In the genomic region with DNA sequence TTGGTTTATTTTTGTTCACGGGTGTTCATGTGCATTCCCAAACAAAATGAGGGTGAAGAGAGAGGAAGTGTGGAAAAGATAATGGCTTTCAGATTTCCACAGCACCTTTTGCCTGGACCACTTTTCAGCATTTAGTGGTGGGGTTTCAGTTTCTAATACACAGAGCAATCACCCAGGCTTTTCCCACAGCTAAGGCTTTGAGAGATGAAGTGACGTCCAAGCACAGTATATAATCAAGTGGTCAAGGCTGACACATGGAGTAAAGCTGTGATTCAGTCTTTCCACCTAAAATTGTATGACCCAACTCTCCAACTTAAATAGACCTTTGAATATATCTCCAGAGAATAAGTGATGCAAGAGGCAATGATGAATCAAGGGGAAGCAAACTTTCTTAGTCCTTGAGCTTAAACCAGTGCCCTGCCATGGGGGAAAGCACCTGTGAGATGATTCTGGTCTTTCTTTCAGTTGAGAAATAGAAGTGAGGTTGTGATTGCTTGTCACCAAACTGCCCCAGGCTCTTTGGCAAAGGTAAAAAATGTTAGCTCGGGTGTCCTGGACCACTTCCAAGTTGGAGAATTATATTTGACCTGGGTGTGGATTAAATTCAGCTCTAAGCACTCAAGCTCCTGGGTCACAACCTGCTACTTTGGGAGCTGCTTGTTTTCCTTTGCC, we compare ENCODE assay signal across 9 cellular contexts. TPM values are rescaled to one million over a fixed set of nuclear protein-coding genes. Genes with fewer than 3 reads are reported as not detected.
A peak's percentile ranks its signal among the peaks of the same experiment; 100 is the strongest.
DNase-seq lines count a peak whose midpoint lies in the region; ATAC-seq and TF ChIP-seq lines count a peak whose summit lies in the region.
"Had no signal": no experiment of that assay in that cellular context is flagged by ENCODE, and none has a peak within 500 bp of the region (broad histone marks: within the 10 kb centered on the region; RNA-seq: fewer than 3 reads in every experiment).

No MANE protein-coding gene starts in this region.

- peaks cover 7 to 14% of the 10 kb centered on the region in 2 donors for H3K27me3 Mint-ChIP-seq in natural killer cell treated with Interleukin-12 subunit alpha and Interleukin-12 subunit beta and Interleukin-15 and Interleukin-18, amount 100 ng/mL, for 72 hours
- peaks cover 7 to 22% of the 10 kb centered on the region in 2 donors for H3K27me3 Mint-ChIP-seq in natural killer cell (ENCODE audit: low read depth in 2 of 2)

- H3K36me3 Mint-ChIP-seq in natural killer cell treated with Interleukin-12 subunit alpha and Interleukin-12 subunit beta and Interleukin-15 and Interleukin-18, amount 100 ng/mL, for 72 hours, result no peaks in the 10 kb centered on the region
- no peaks in the 10 kb centered on the region for H3K36me3 Mint-ChIP-seq in natural killer cell

- no peaks in the 10 kb centered on the region for H3K9me3 ChIP-seq in vagina

- no peak for DNase-seq in natural killer cell treated with Interleukin-12 subunit alpha and Interleukin-12 subunit beta and Interleukin-15 and Interleukin-18, amount 100 ng/mL, for 72 hours (ENCODE audit: low spot score)
- no peak for DNase-seq in natural killer cell
- peak; percentile 91 for DNase-seq in NCI-H446 treated with DMSO at 0.1 percent for 48 hours (lab: John Stamatoyannopoulos, UW)
- DNase-seq in vagina (ENCODE audit: extremely low spot score in 2 of 2), result no peak
- DNase-seq in inferior parietal cortex (ENCODE audit: extremely low spot score), result no peak
- DNase-seq in hippocampal formation (lab: John Stamatoyannopoulos, UW), result no peak

- peak overlapping the region; percentile 30 to 98 for H3K27ac Mint-ChIP-seq in natural killer cell treated with Interleukin-12 subunit alpha and Interleukin-12 subunit beta and Interleukin-15 and Interleukin-18, amount 100 ng/mL, for 72 hours
- H3K27ac Mint-ChIP-seq in natural killer cell, result peak overlapping the region in 1 of 2 donors; percentile 98

- H3K4me3 ChIP-seq in vagina, result no peak overlapping the region

- TF ChIP-seq CTCF in natural killer cell (IDR thresholded peaks at IDR 0.05), result no peak
- TF ChIP-seq CTCF in vagina (IDR thresholded peaks at IDR 0.05), result no peak

- TF ChIP-seq POLR2A in vagina (IDR thresholded peaks at IDR 0.05), result no peak

- H3K27ac ChIP-seq in vagina, result peak overlapping the region; percentile 33

- H3K36me3 ChIP-seq in vagina, result no peaks in the 10 kb centered on the region

- peaks cover 25% of the 10 kb centered on the region for H3K4me1 ChIP-seq in vagina

- no peaks in the 10 kb centered on the region for H3K9me3 Mint-ChIP-seq in natural killer cell treated with Interleukin-12 subunit alpha and Interleukin-12 subunit beta and Interleukin-15 and Interleukin-18, amount 100 ng/mL, for 72 hours
- H3K9me3 Mint-ChIP-seq in natural killer cell, result no peaks in the 10 kb centered on the region
- H3K9me3 Mint-ChIP-seq: central memory CD8-positive, alpha-beta T cell had no signal

- H3K27me3 ChIP-seq in vagina, result no peaks in the 10 kb centered on the region

- no peak for ATAC-seq in natural killer cell treated with Interleukin-12 subunit alpha and Interleukin-12 subunit beta and Interleukin-15 and Interleukin-18, amount 100 ng/mL, for 72 hours
- no peak for ATAC-seq in natural killer cell
- ATAC-seq in esophagus mucosa, result peak; percentile 53
- ATAC-seq in HG02678 (IDR thresholded peaks at IDR 0.05; ENCODE audit: unreplicated experiment), result no peak

- H3K4me3 Mint-ChIP-seq in natural killer cell treated with Interleukin-12 subunit alpha and Interleukin-12 subunit beta and Interleukin-15 and Interleukin-18, amount 100 ng/mL, for 72 hours, result no peak overlapping the region
- H3K4me3 Mint-ChIP-seq in natural killer cell, result no peak overlapping the region

- intact Hi-C loops in natural killer cell (cut with micrococcal nuclease), result no loop called here
- intact Hi-C loops in vagina (cut with DNase I), result no loop called here

- peaks cover 21 to 23% of the 10 kb centered on the region in 2 donors for H3K4me1 Mint-ChIP-seq in natural killer cell treated with Interleukin-12 subunit alpha and Interleukin-12 subunit beta and Interleukin-15 and Interleukin-18, amount 100 ng/mL, for 72 hours (ENCODE audit: low read depth in 2 of 2)
- H3K4me1 Mint-ChIP-seq in natural killer cell, result peaks cover 31 to 32% of the 10 kb centered on the region in 2 donors

RNA-seq across cellular contexts. Expression of a gene that starts 2.4 kb away (rescaled TPM):
- total RNA-seq in natural killer cell treated with Interleukin-12 subunit alpha and Interleukin-12 subunit beta and Interleukin-15 and Interleukin-18, amount 100 ng/mL, for 72 hours, result 1 to 10 TPM; 3.3 to 7.4 TPM
- total RNA-seq in natural killer cell (1 to 10 TPM; 5.2 to 6.2 (median 5.4) TPM), esophagus mucosa (5.5 TPM), vagina (27.0 TPM)

RNA-seq across cellular contexts. Expression of a gene that starts 40.1 kb away (rescaled TPM):
- total RNA-seq in natural killer cell treated with Interleukin-12 subunit alpha and Interleukin-12 subunit beta and Interleukin-15 and Interleukin-18, amount 100 ng/mL, for 72 hours, result not detected
- total RNA-seq in natural killer cell (not detected), esophagus mucosa (4.7 TPM), vagina (3.9 TPM)

RNA-seq across cellular contexts. Expression of a gene that starts 41.5 kb away (rescaled TPM):
- not detected for total RNA-seq in natural killer cell treated with Interleukin-12 subunit alpha and Interleukin-12 subunit beta and Interleukin-15 and Interleukin-18, amount 100 ng/mL, for 72 hours
- total RNA-seq in natural killer cell (not detected), esophagus mucosa (not detected), vagina (not detected)
